ENCODE assay signal across 9 cellular contexts in genomic region chr2:73979021-73979420, GRCh38. TPM values are rescaled to one million over a fixed set of nuclear protein-coding genes. Genes with fewer than 3 reads are reported as not detected.
DNase-seq lines count a peak whose midpoint lies in the region; ATAC-seq, FAIRE-seq and TF ChIP-seq lines count a peak whose summit lies in the region.
"Had no signal": no experiment of that assay in that cellular context is flagged by ENCODE, and none has a peak within 500 bp of the region (broad histone marks: within the 10 kb centered on the region; RNA-seq: fewer than 3 reads in every experiment).

No MANE protein-coding gene starts in this region.

- H3K27ac Mint-ChIP-seq in activated CD8-positive, alpha-beta T cell treated with anti-CD3 and anti-CD28 coated beads, Interleukin-2, amount 10 ng/mL, durations not matched to agents 7 days and 5 days, result peak overlapping the region; percentile 84

- no peak overlapping the region for H3K4me3 ChIP-seq in ACC112 (ENCODE audit: low read depth, low read length)
- H3K4me3 ChIP-seq in HEK293 (ENCODE audit: low read depth, low read length), result no peak overlapping the region
- H3K4me3 ChIP-seq: Peyer's patch had no signal

- peaks cover 6% of the 10 kb centered on the region for H3K36me3 Mint-ChIP-seq in activated CD8-positive, alpha-beta T cell treated with anti-CD3 and anti-CD28 coated beads, Interleukin-2, amount 10 ng/mL, durations not matched to agents 7 days and 5 days (ENCODE audit: low read depth)

- H3K27me3 ChIP-seq in ACC112 (ENCODE audit: insufficient read depth, low read length), result no peaks in the 10 kb centered on the region
- H3K27me3 ChIP-seq: Peyer's patch had no signal

- peak; percentile 74 for ATAC-seq in activated CD8-positive, alpha-beta T cell treated with anti-CD3 and anti-CD28 coated beads, Interleukin-2, amount 10 ng/mL, durations not matched to agents 7 days and 5 days
- no peak for ATAC-seq in HG02763 (IDR thresholded peaks at IDR 0.05; ENCODE audit: unreplicated experiment)

- peaks cover 82% of the 10 kb centered on the region for H3K4me1 Mint-ChIP-seq in activated CD8-positive, alpha-beta T cell treated with anti-CD3 and anti-CD28 coated beads, Interleukin-2, amount 10 ng/mL, durations not matched to agents 7 days and 5 days (ENCODE audit: low read depth)

- H3K4me3 Mint-ChIP-seq in activated CD8-positive, alpha-beta T cell treated with anti-CD3 and anti-CD28 coated beads, Interleukin-2, amount 10 ng/mL, durations not matched to agents 7 days and 5 days, result peak overlapping the region; percentile 30

- H3K36me3 ChIP-seq in ACC112 (ENCODE audit: insufficient read depth, low read length) (no peaks in the 10 kb centered on the region), HEK293 (ENCODE audit: control insufficient read depth in 2 of 2, insufficient read depth in 1 of 2, low read length in 2 of 2) (no peaks in the 10 kb centered on the region)
- H3K36me3 ChIP-seq: Peyer's patch had no signal

- CTCF ChIA-PET in HEK293 (lab: Yijun Ruan, JAX), result no interaction called here
- CTCF ChIA-PET in activated CD8-positive, alpha-beta T cell treated with anti-CD3 and anti-CD28 coated beads, Interleukin-2, amount 10 ng/mL, durations not matched to agents 7 days and 5 days (lab: Charles Lee), result interaction anchor here (0.7 to 1.7 kb wide), 6 partner anchors 9 to 151 kb away, joined by 3 to 9 read pairs (median 6); partner anchors contain the start of gene STAMBP

- H3K79me2 ChIP-seq in ACC112 (ENCODE audit: control insufficient read depth, insufficient read depth, low read length, unreplicated experiment), result no peaks in the 10 kb centered on the region

- H3K9me3 Mint-ChIP-seq in activated CD8-positive, alpha-beta T cell treated with anti-CD3 and anti-CD28 coated beads, Interleukin-2, amount 10 ng/mL, durations not matched to agents 7 days and 5 days (ENCODE audit: insufficient read depth), result no peaks in the 10 kb centered on the region

- FAIRE-seq in RCC 7860 (lab: Jason Lieb, UNC), result no peak

- peaks cover 6% of the 10 kb centered on the region for H3K27me3 Mint-ChIP-seq in activated CD8-positive, alpha-beta T cell treated with anti-CD3 and anti-CD28 coated beads, Interleukin-2, amount 10 ng/mL, durations not matched to agents 7 days and 5 days (ENCODE audit: low read depth)

- H3K27ac ChIP-seq in ACC112 (ENCODE audit: low read depth, low read length) (peak overlapping the region; percentile 18; the same call in 1 of the 2 replicates), HEK293 (ENCODE audit: extremely low read depth, low read depth, low read length) (no peak overlapping the region), epithelial cell of prostate (peak overlapping the region; percentile 59)

- peak; percentile 76 for DNase-seq in activated CD8-positive, alpha-beta T cell treated with anti-CD3 and anti-CD28 coated beads, Interleukin-2, amount 10 ng/mL, durations not matched to agents 7 days and 5 days
- no peak for DNase-seq in epithelial cell of prostate (ENCODE audit: low read depth, low spot score)
- DNase-seq in GOT3 (lab: John Stamatoyannopoulos, UW), result no peak
- DNase-seq in T1000 (lab: John Stamatoyannopoulos, UW), result no peak
- no peak for DNase-seq in RCC 7860 (ENCODE audit: low spot score)
- DNase-seq: Peyer's patch had no signal

- no peak for TF ChIP-seq CTCF in HEK293 (tag by site-specific recombination; IDR thresholded peaks at IDR 0.05)

- H3K4me1 ChIP-seq in ACC112 (ENCODE audit: control insufficient read depth, insufficient read depth, low read length, unreplicated experiment), result peaks cover 18% of the 10 kb centered on the region
- H3K4me1 ChIP-seq in HEK293 (ENCODE audit: control insufficient read depth, insufficient read depth, low read length), result peaks cover 11% of the 10 kb centered on the region

- H3K9me3 ChIP-seq in HEK293 (ENCODE audit: control insufficient read depth, insufficient read depth, low read depth, low read length), result no peaks in the 10 kb centered on the region
- H3K9me3 ChIP-seq: Peyer's patch had no signal

- no peak overlapping the region for H2AFZ ChIP-seq in ACC112 (ENCODE audit: low read length, unreplicated experiment)

- POLR2A ChIA-PET in HEK293 (lab: Yijun Ruan, JAX), result no interaction called here
- POLR2A ChIA-PET in activated CD8-positive, alpha-beta T cell treated with anti-CD3 and anti-CD28 coated beads, Interleukin-2, amount 10 ng/mL, durations not matched to agents 7 days and 5 days (lab: Charles Lee), result interaction anchor here (1.7 to 2.4 kb wide), 2 partner anchors 9 to 52 kb away, joined by 15 to 19 read pairs; partner anchors contain the start of gene DGUOK

TF ChIP-seq in HEK293, 187 proteins besides CTCF, POLR2A, EP300 and RAD21:
- TF ChIP-seq ZNF416 (tag by site-specific recombination; IDR thresholded peaks at IDR 0.05) (no peak), EGR2 (tag by site-specific recombination; IDR thresholded peaks at IDR 0.05; ENCODE audit: low read depth) (peak; percentile 40; the same call in 1 of the 2 replicates)

RNA-seq across cellular contexts. Expression of gene TET3, which starts 5.7 kb away (rescaled TPM):
- total RNA-seq in activated CD8-positive, alpha-beta T cell treated with anti-CD3 and anti-CD28 coated beads, Interleukin-2, amount 10 ng/mL, durations not matched to agents 7 days and 5 days, result 10 to 100 TPM; 20.4 to 20.9 TPM

RNA-seq across cellular contexts. Expression of gene DGUOK, which starts 52.3 kb away (rescaled TPM):
- 10 to 100 TPM; 71.5 to 72.1 TPM for total RNA-seq in activated CD8-positive, alpha-beta T cell treated with anti-CD3 and anti-CD28 coated beads, Interleukin-2, amount 10 ng/mL, durations not matched to agents 7 days and 5 days
